In the genomic region with DNA sequence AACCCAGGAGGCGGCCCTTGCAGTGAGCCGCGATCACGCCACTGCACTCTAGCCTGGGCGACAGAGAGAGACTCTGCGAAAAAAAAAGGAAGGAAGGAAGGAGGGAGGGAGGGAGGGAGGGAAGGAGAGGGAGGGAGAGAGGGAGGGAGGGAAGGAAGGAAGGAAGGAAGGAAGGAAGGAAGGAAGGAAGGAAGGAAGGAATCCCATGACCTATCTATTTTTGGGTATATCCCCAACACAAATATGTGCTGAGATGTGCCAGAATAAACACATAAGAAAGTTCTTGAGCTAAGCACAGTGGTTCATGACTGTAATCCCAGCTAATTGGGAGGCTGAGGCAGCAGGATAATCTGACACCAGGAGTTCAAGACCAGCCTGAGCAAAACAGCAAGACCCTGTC, we compare ENCODE assay signal across 18 cellular contexts.
DNase-seq lines count a peak whose midpoint lies in the region; ATAC-seq and TF ChIP-seq lines count a peak whose summit lies in the region.
"Had no signal": no experiment of that assay in that cellular context is flagged by ENCODE, and none has a peak within 500 bp of the region (broad histone marks: within the 10 kb centered on the region; RNA-seq: fewer than 3 reads in every experiment).

No MANE protein-coding gene starts in this region.

- no peaks in the 10 kb centered on the region for H3K9me3 Mint-ChIP-seq in CD4-positive, alpha-beta memory T cell
- H3K9me3 Mint-ChIP-seq: CD4-positive, CD25-positive, alpha-beta regulatory T cell; CD8-positive, alpha-beta T cell had no signal

- H3K4me1 Mint-ChIP-seq in T-helper 17 cell: peaks cover 34% of the 10 kb centered on the region
- peaks cover 29 to 53% (median 40%) of the 10 kb centered on the region in 4 donors for H3K4me1 Mint-ChIP-seq in CD4-positive, alpha-beta memory T cell

- H3K36me3 Mint-ChIP-seq in T-helper 17 cell (ENCODE audit: low read depth): peaks cover 3% of the 10 kb centered on the region
- H3K36me3 Mint-ChIP-seq in CD4-positive, alpha-beta memory T cell: peaks cover 3 to 5% of the 10 kb centered on the region in 2 donors
- H3K36me3 Mint-ChIP-seq: CD8-positive, alpha-beta T cell had no signal

- no peaks in the 10 kb centered on the region for H3K27me3 ChIP-seq in A673 (replicated peaks; ENCODE audit: insufficient read depth, low read depth, low read length, poor library complexity)
- H3K27me3 ChIP-seq in CD4-positive, alpha-beta memory T cell (ENCODE audit: insufficient read depth, low read length): no peaks in the 10 kb centered on the region
- H3K27me3 ChIP-seq: BE2C, BLaER1 had no signal

- TF ChIP-seq CTCF in A673 (conservative IDR thresholded peaks at IDR 0.05; ENCODE audit: low read depth, low read length) (no peak), HEK293 (tag by site-specific recombination; IDR thresholded peaks at IDR 0.05) (no peak)

- intact Hi-C loops in A673 (cut with micrococcal nuclease; ENCODE audit: unreplicated experiment): loop anchor here (2.0 kb wide), 1 partner anchor 81 kb away; no protein-coding TSS in a partner anchor
- intact Hi-C loops in CD4-positive, alpha-beta memory T cell (cut with micrococcal nuclease): no loop called here

- H3K4me3 Mint-ChIP-seq in T-helper 17 cell: peak overlapping the region; percentile 22
- H3K4me3 Mint-ChIP-seq in CD4-positive, alpha-beta memory T cell: no peak overlapping the region
- H3K4me3 Mint-ChIP-seq: CD14-positive monocyte; CD8-positive, alpha-beta T cell had no signal

- CTCF ChIA-PET in A673 (lab: Charles Lee) (no interaction called here), HEK293 (lab: Yijun Ruan, JAX) (interaction anchor here (0.7 kb wide), 1 partner anchor 90 kb away, joined by 3 read pairs; no protein-coding TSS in a partner anchor)
- CTCF ChIA-PET in CD4-positive, alpha-beta memory T cell (lab: Charles Lee; ENCODE audit: partially characterized antibody): interaction anchor here (0.9 to 1.2 kb wide), 2 partner anchors 9 to 57 kb away, joined by 3 read pairs; no protein-coding TSS in a partner anchor

- peak; percentile 83 for DNase-seq in A673 (ENCODE audit: low spot score)
- no peak for DNase-seq in T-helper 17 cell
- DNase-seq in CD4-positive, alpha-beta memory T cell: no peak
- DNase-seq: ACHN; BE2C; C1 segment of cervical spinal cord; Caco-2; Calu3; CD4-positive, CD25-positive, alpha-beta regulatory T cell; CD8-positive, alpha-beta T cell; DMS79 treated with DMSO at 0.1 percent for 48 hours; GF-D8 had no signal

- BruUV-seq in A673 (replicated peaks; lab: Mats Ljungman, UMichigan): no TSS peak

- peaks cover 50% of the 10 kb centered on the region for H3K4me1 ChIP-seq in A673 (ENCODE audit: insufficient read depth, low read length, poor library complexity, severe bottlenecking)
- peaks cover 9% of the 10 kb centered on the region for H3K4me1 ChIP-seq in HEK293 (ENCODE audit: control insufficient read depth, insufficient read depth, low read length)
- H3K4me1 ChIP-seq in CD4-positive, alpha-beta memory T cell (ENCODE audit: insufficient read depth, low read length): peaks cover 36% of the 10 kb centered on the region
- H3K4me1 ChIP-seq: BE2C had no signal

- ATAC-seq in T-helper 17 cell (no peak), HG03097 (IDR thresholded peaks at IDR 0.05; ENCODE audit: low FRiP score, unreplicated experiment) (no peak)
- ATAC-seq: A549; CD8-positive, alpha-beta T cell had no signal

- POLR2A ChIA-PET in A673 (lab: Charles Lee; ENCODE audit: low non-redundant PET): interaction anchor here (0.7 kb wide), 1 partner anchor 19 kb away, joined by 5 read pairs; no protein-coding TSS in a partner anchor
- POLR2A ChIA-PET in HEK293 (lab: Yijun Ruan, JAX): no interaction called here
- POLR2A ChIA-PET in CD4-positive, alpha-beta memory T cell (lab: Charles Lee; ENCODE audit: partially characterized antibody): interaction anchor here (0.9 to 2.3 kb wide), 2 partner anchors 10 to 78 kb away, joined by 3 to 6 read pairs; no protein-coding TSS in a partner anchor

- H3K27ac ChIP-seq in A673 (ENCODE audit: low read depth, low read length, poor library complexity, severe bottlenecking): peak overlapping the region; percentile 73
- no peak overlapping the region for H3K27ac ChIP-seq in HEK293 (ENCODE audit: extremely low read depth, low read depth, low read length)
- no peak overlapping the region for H3K27ac ChIP-seq in CD4-positive, alpha-beta memory T cell (ENCODE audit: low read depth, low read length)
- H3K27ac ChIP-seq: 22Rv1, A549, BLaER1 had no signal

- H3K4me3 ChIP-seq in A673 (ENCODE audit: low read depth, low read length, poor library complexity, severe bottlenecking): no peak overlapping the region
- no peak overlapping the region for H3K4me3 ChIP-seq in HEK293 (ENCODE audit: low read depth, low read length)
- no peak overlapping the region for H3K4me3 ChIP-seq in CD4-positive, alpha-beta memory T cell (ENCODE audit: low read length in 2 of 2)
- H3K4me3 ChIP-seq: A549, BLaER1 had no signal

- no peaks in the 10 kb centered on the region for H3K36me3 ChIP-seq in A673 (ENCODE audit: insufficient read depth, low read length, poor library complexity, severe bottlenecking)
- no peaks in the 10 kb centered on the region for H3K36me3 ChIP-seq in HEK293 (ENCODE audit: control insufficient read depth in 2 of 2, insufficient read depth in 1 of 2, low read length in 2 of 2)
- peaks cover 4% of the 10 kb centered on the region for H3K36me3 ChIP-seq in CD4-positive, alpha-beta memory T cell (ENCODE audit: insufficient read depth, low read length)
- H3K36me3 ChIP-seq: BE2C had no signal

- peaks cover 10% of the 10 kb centered on the region for H3K9me3 ChIP-seq in A673 (ENCODE audit: low read depth, low read length, poor library complexity, severe bottlenecking)
- H3K9me3 ChIP-seq in HEK293 (ENCODE audit: control insufficient read depth, insufficient read depth, low read depth, low read length): no peaks in the 10 kb centered on the region
- H3K9me3 ChIP-seq in T-helper 17 cell (ENCODE audit: control insufficient read depth, low read length, poor library complexity, severe bottlenecking): no peaks in the 10 kb centered on the region
- no peaks in the 10 kb centered on the region for H3K9me3 ChIP-seq in CD4-positive, alpha-beta memory T cell (ENCODE audit: control insufficient read depth in 1 of 2, low read length in 2 of 2)
- H3K9me3 ChIP-seq: A549, BE2C, Caco-2 had no signal

- peak overlapping the region; percentile 21 for H3K27ac Mint-ChIP-seq in T-helper 17 cell
- peak overlapping the region in 1 of 7 donors; percentile 35 for H3K27ac Mint-ChIP-seq in CD4-positive, alpha-beta memory T cell
- H3K27ac Mint-ChIP-seq: CD4-positive, CD25-positive, alpha-beta regulatory T cell; CD8-positive, alpha-beta T cell had no signal

- no peaks in the 10 kb centered on the region for H3K27me3 Mint-ChIP-seq in T-helper 17 cell
- H3K27me3 Mint-ChIP-seq in CD4-positive, alpha-beta memory T cell: no peaks in the 10 kb centered on the region
- H3K27me3 Mint-ChIP-seq: CD4-positive, CD25-positive, alpha-beta regulatory T cell had no signal

TF ChIP-seq in HEK293, 187 proteins besides CTCF, POLR2A, EP300 and RAD21:
- TF ChIP-seq ZFP3 (tag by site-specific recombination; IDR thresholded peaks at IDR 0.05; ENCODE audit: low read depth) (no peak), ZNF366 (tag by site-specific recombination; conservative IDR thresholded peaks at IDR 0.05) (peak; percentile 51; the same call in 1 of the 2 replicates)
TF ChIP-seq in HEK293: peak in this region for 1.
